ENCODE assay signal across 30 cellular contexts in the genomic region with DNA sequence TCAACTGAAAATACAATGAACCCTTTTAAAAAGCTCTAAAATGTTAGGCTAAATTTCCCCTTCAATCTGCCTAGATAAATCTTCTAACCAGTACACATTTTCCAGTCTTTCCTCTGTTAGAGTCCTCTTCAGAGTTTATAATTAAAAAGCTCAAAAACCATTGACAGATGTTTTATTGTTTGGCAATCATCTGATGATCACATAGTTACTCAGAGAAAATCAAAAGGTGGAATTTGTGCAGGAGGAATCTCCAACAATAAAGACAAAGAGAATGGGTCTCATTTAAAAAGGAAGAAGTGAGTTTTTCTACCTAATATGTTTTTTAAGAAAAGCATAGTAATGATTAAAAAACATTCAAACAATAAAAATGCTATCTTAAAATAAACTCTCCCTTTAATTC. TPM values are rescaled to one million over a fixed set of nuclear protein-coding genes. Genes with fewer than 3 reads are reported as not detected.
"Had no signal": no experiment of that assay in that cellular context is flagged by ENCODE, and none has a peak within 500 bp of the region (broad histone marks: within the 10 kb centered on the region; RNA-seq: fewer than 3 reads in every experiment).

No MANE protein-coding gene starts in this region.

- H3K4me2 ChIP-seq: KMS-11 had no signal

- H3K36me3 ChIP-seq: adrenal gland, Peyer's patch had no signal

- H3K9me3 ChIP-seq: adrenal gland, body of pancreas, Peyer's patch had no signal

- H3K9ac ChIP-seq: KMS-11 had no signal

- DNase-seq: activated CD4-positive, alpha-beta T cell treated with anti-CD3 and anti-CD28 coated beads, Interleukin-2, amount 10 ng/mL, durations not matched to agents 24 days and 14 days; activated CD4-positive, alpha-beta T cell treated with anti-CD3 and anti-CD28 coated beads, Interleukin-2, amount 50 U/mL, for 4 hours; activated CD8-positive, alpha-beta T cell treated with anti-CD3 and anti-CD28 coated beads for 36 hours; activated gamma-delta T cell; activated naive CD4-positive, alpha-beta T cell treated with Interleukin-2 at 50 U/mL for 16 hours; activated T-cell treated with anti-CD3 and anti-CD28 coated beads, Interleukin-2, amount 50 U/mL, for 24 hours; adrenal gland; body of pancreas; caudate nucleus; cerebellar nuclear complex; NCI-H1417 treated with DMSO at 0.1 percent for 48 hours; NCI-H187 treated with DMSO at 0.1 percent for 48 hours; NCI-H2081; NCI-H345; NCI-H524 treated with DMSO at 0.1 percent for 48 hours; NCI-H748 treated with DMSO at 0.1 percent for 48 hours; NK-92 treated with Interleukin-12 subunit alpha and Interleukin-12 subunit beta, amount 100 ng/mL, for 24 hours; PC-3; Peyer's patch; Right ventricle myocardium superior; RPMI8226 had no signal

- H3K4me1 ChIP-seq: adrenal gland, body of pancreas, Peyer's patch had no signal

- H3K27me3 ChIP-seq: body of pancreas, Peyer's patch had no signal

- ATAC-seq: activated CD8-positive, alpha-beta T cell treated with anti-CD3 and anti-CD28 coated beads for 36 hours; activated naive CD4-positive, alpha-beta T cell treated with anti-CD3 and anti-CD28 coated beads, Interleukin-2, amount 50 U/mL, for 72 hours; body of pancreas; PC-3 had no signal

- FAIRE-seq: astrocyte, bronchial epithelial cell, TTC549 had no signal

- H3K4me3 ChIP-seq: body of pancreas, Peyer's patch, SK-N-MC had no signal

- H3K27ac ChIP-seq: adrenal gland, body of pancreas, KMS-11, Peyer's patch, SK-N-MC had no signal

RNA-seq across cellular contexts. Expression of a gene that starts 3.1 kb away (rescaled TPM):
- total RNA-seq: activated CD4-positive, alpha-beta T cell treated with anti-CD3 and anti-CD28 coated beads, Interleukin-2, amount 10 ng/mL, durations not matched to agents 24 days and 14 days; activated CD8-positive, alpha-beta T cell treated with anti-CD3 and anti-CD28 coated beads for 36 hours; activated naive CD4-positive, alpha-beta T cell treated with anti-CD3 and anti-CD28 coated beads, Interleukin-2, amount 50 U/mL, for 72 hours; activated T-helper 2 cell treated with anti-CD3 and anti-CD28 coated beads, Interferon-gamma antibody, Interleukin-2, Interleukin-4, amounts not matched to agents 10 μg/mL and 5 μg/mL and 100 μg/mL, durations not matched to agents 14 hours and 24 hours and 36 hours; astrocyte; body of pancreas; bronchial epithelial cell; NCI-H460; PC-3; Peyer's patch had no signal

RNA-seq across cellular contexts. Expression of a gene that starts 11.1 kb away (rescaled TPM):
- total RNA-seq: activated CD4-positive, alpha-beta T cell treated with anti-CD3 and anti-CD28 coated beads, Interleukin-2, amount 10 ng/mL, durations not matched to agents 24 days and 14 days; activated CD8-positive, alpha-beta T cell treated with anti-CD3 and anti-CD28 coated beads for 36 hours; activated naive CD4-positive, alpha-beta T cell treated with anti-CD3 and anti-CD28 coated beads, Interleukin-2, amount 50 U/mL, for 72 hours; activated T-helper 2 cell treated with anti-CD3 and anti-CD28 coated beads, Interferon-gamma antibody, Interleukin-2, Interleukin-4, amounts not matched to agents 10 μg/mL and 5 μg/mL and 100 μg/mL, durations not matched to agents 14 hours and 24 hours and 36 hours; adrenal gland; body of pancreas; M059J; NCI-H460; PC-3; Peyer's patch; Right ventricle myocardium superior had no signal
- polyA plus RNA-seq: adrenal gland had no signal

RNA-seq across cellular contexts. Expression of a gene that starts 31.0 kb away (rescaled TPM):
- total RNA-seq: activated CD4-positive, alpha-beta T cell treated with anti-CD3 and anti-CD28 coated beads, Interleukin-2, amount 10 ng/mL, durations not matched to agents 24 days and 14 days; activated CD8-positive, alpha-beta T cell treated with anti-CD3 and anti-CD28 coated beads for 36 hours; activated naive CD4-positive, alpha-beta T cell treated with anti-CD3 and anti-CD28 coated beads, Interleukin-2, amount 50 U/mL, for 72 hours; activated T-helper 2 cell treated with anti-CD3 and anti-CD28 coated beads, Interferon-gamma antibody, Interleukin-2, Interleukin-4, amounts not matched to agents 10 μg/mL and 5 μg/mL and 100 μg/mL, durations not matched to agents 14 hours and 24 hours and 36 hours; PC-3 had no signal
